Comparison of ENCODE assay signal across 11 cellular contexts in the genomic region with DNA sequence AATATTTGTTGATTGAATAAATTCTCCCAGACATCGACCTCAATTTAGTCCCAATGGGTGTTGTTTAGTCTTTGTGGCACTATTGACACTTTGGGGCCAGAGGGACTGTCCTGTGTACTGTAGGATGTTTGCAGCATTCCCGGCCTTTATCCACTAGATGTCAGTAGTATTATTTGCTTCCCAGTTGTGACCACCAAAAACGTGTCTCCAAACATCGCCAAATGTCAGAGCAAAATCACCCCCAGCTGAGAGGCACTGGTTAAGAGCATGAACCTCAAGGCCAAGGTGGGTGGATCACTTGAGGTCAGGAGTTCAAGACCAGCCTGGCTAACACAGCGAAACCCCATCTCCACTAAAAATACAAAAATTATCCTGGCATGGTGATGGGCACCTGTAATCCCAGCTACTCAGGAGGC. TPM values are rescaled to one million over a fixed set of nuclear protein-coding genes. Genes with fewer than 3 reads are reported as not detected.
A peak's percentile ranks its signal among the peaks of the same experiment; 100 is the strongest.
DNase-seq lines count a peak whose midpoint lies in the region; ATAC-seq and TF ChIP-seq lines count a peak whose summit lies in the region.
"Had no signal": no experiment of that assay in that cellular context is flagged by ENCODE, and none has a peak within 500 bp of the region (broad histone marks: within the 10 kb centered on the region; RNA-seq: fewer than 3 reads in every experiment).

No MANE protein-coding gene starts in this region.

- H3K27me3 ChIP-seq in WERI-Rb-1 (ENCODE audit: insufficient read depth, low read depth, severe bottlenecking) (peaks cover 76% of the 10 kb centered on the region), left lung (no peaks in the 10 kb centered on the region)

- no peak overlapping the region for H3K27ac ChIP-seq in WERI-Rb-1
- no peak overlapping the region for H3K27ac ChIP-seq in left lung

- H3K4me3 ChIP-seq in WERI-Rb-1 (ENCODE audit: low read depth, low read length) (no peak overlapping the region), left lung (no peak overlapping the region)

- H3K4me1 ChIP-seq in left lung = no peaks in the 10 kb centered on the region

- TF ChIP-seq CTCF in WERI-Rb-1 (IDR thresholded peaks at IDR 0.05; ENCODE audit: low read depth, low read length) = peak; percentile 42; the same call in 1 of the 2 replicates
- TF ChIP-seq CTCF in left lung (IDR thresholded peaks at IDR 0.05) = peak; percentile 31 to 46

- ATAC-seq in left lung = peak; percentile 63
- ATAC-seq in GM21619 (IDR thresholded peaks at IDR 0.05; ENCODE audit: unreplicated experiment) = no peak
- no peak for ATAC-seq in GM18861 (IDR thresholded peaks at IDR 0.05; ENCODE audit: unreplicated experiment)
- no peak for ATAC-seq in HG02759 (IDR thresholded peaks at IDR 0.05; ENCODE audit: unreplicated experiment)

- H3K36me3 ChIP-seq in WERI-Rb-1 (no peaks in the 10 kb centered on the region), left lung (peaks cover 0 to 90% of the 10 kb centered on the region in 2 donors)

- intact Hi-C loops in left lung (cut with DNase I) = loop anchor here in 1 of 2 donors (10.0 kb wide), 1 partner anchor 216 kb away; no protein-coding TSS in a partner anchor

- DNase-seq in CD1c-positive myeloid dendritic cell (ENCODE audit: extremely low spot score) (peak; percentile 52), Kasumi-1 (lab: John Stamatoyannopoulos, UW) (peak; percentile 36 to 74), WERI-Rb-1 (peak; percentile 14), left lung (no peak)
- no peak for DNase-seq in stimulated activated CD4-positive, alpha-beta T cell treated with anti-CD3 and anti-CD28 coated beads, Interleukin-4, amount 100 ng/mL, for 24 hours
- DNase-seq: left cardiac atrium; stimulated activated naive CD4-positive, alpha-beta T cell had no signal

- H3K9me3 ChIP-seq in WERI-Rb-1 (ENCODE audit: severe bottlenecking) (no peaks in the 10 kb centered on the region), left lung (no peaks in the 10 kb centered on the region)

RNA-seq across cellular contexts. Expression of a gene that starts 15.4 kb away (rescaled TPM):
- total RNA-seq in left lung = 10 to 100 TPM in 1 of 2 donors, 1 to 10 TPM in 1; 2.5 to 12.2 TPM
- total RNA-seq: activated CD8-positive, alpha-beta memory T cell treated with anti-CD3 and anti-CD28 coated beads for 36 hours had no signal

RNA-seq across cellular contexts. Expression of a gene that starts 59.0 kb away (rescaled TPM):
- 100 to 1,000 TPM; 164 to 197 TPM for total RNA-seq in left lung

Comparison
In these comparisons a context has a peak if more than half of its experiments do, and no peak if none do; other contexts are left out.
1. DNase-seq: peak in CD1c-positive myeloid dendritic cell (single experiment), Kasumi-1 (2 of 2) and WERI-Rb-1 (single experiment); none in left lung (0 of 2) and stimulated activated CD4-positive, alpha-beta T cell treated with anti-CD3 and anti-CD28 coated beads, Interleukin-4, amount 100 ng/mL, for 24 hours (single experiment).